Comparison of ENCODE assay signal across 22 cellular contexts in genomic region chrX:71668248-71668595, GRCh38. TPM values are rescaled to one million over a fixed set of nuclear protein-coding genes. Genes with fewer than 3 reads are reported as not detected.
DNase-seq lines count a peak whose midpoint lies in the region; ATAC-seq and TF ChIP-seq lines count a peak whose summit lies in the region.
"Had no signal": no experiment of that assay in that cellular context is flagged by ENCODE, and none has a peak within 500 bp of the region (broad histone marks: within the 10 kb centered on the region; RNA-seq: fewer than 3 reads in every experiment).

No MANE protein-coding gene starts in this region.

- no peaks in the 10 kb centered on the region for H3K9me3 Mint-ChIP-seq in activated CD8-positive, alpha-beta memory T cell treated with anti-CD3 and anti-CD28 coated beads, Interleukin-2, amount 10 ng/mL, durations not matched to agents 7 days and 5 days (ENCODE audit: low read depth)
- H3K9me3 Mint-ChIP-seq: CD8-positive, alpha-beta T cell had no signal

- peaks cover 0 to 61% (median 23%) of the 10 kb centered on the region in 11 experiments; a peak in 11 of 22 replicates for H4K20me1 ChIP-seq in BLaER1 treated with 17β-estradiol and CSF1 and Interleukin-3, amounts not matched to agents 10 nM and 100 nM

- no peak for TF ChIP-seq POLR2A in uterus (IDR thresholded peaks at IDR 0.05)

- H3K9ac ChIP-seq in BLaER1 treated with 17β-estradiol and CSF1 and Interleukin-3, amounts not matched to agents 10 nM and 100 nM = no peak overlapping the region
- H3K9ac ChIP-seq: GM23248 had no signal

- CTCF ChIA-PET in activated CD8-positive, alpha-beta memory T cell treated with anti-CD3 and anti-CD28 coated beads, Interleukin-2, amount 10 ng/mL, durations not matched to agents 7 days and 5 days (lab: Charles Lee) = interaction anchor here (1.0 kb wide), 1 partner anchor 192 kb away, joined by 3 read pairs; no protein-coding TSS in a partner anchor

- no peak overlapping the region for H3K4me3 Mint-ChIP-seq in activated CD8-positive, alpha-beta memory T cell treated with anti-CD3 and anti-CD28 coated beads, Interleukin-2, amount 10 ng/mL, durations not matched to agents 7 days and 5 days
- H3K4me3 Mint-ChIP-seq: CD4-positive, CD25-positive, alpha-beta regulatory T cell; CD8-positive, alpha-beta T cell; H9 had no signal

- peaks cover 5 to 31% (median 23%) of the 10 kb centered on the region in 10 experiments; a peak in 17 of 20 replicates for H3K4me1 ChIP-seq in BLaER1 treated with 17β-estradiol and CSF1 and Interleukin-3, amounts not matched to agents 10 nM and 100 nM
- H3K4me1 ChIP-seq in lung (ENCODE audit: control insufficient read depth in 2 of 2, insufficient read depth in 2 of 2, low read length in 2 of 2) (no peaks in the 10 kb centered on the region), uterus (no peaks in the 10 kb centered on the region)
- H3K4me1 ChIP-seq: A549, BE2C, Caco-2 had no signal

- peaks cover 0 to 19% (median 14%) of the 10 kb centered on the region in 11 experiments; a peak in 13 of 22 replicates for H3K9me3 ChIP-seq in BLaER1 treated with 17β-estradiol and CSF1 and Interleukin-3, amounts not matched to agents 10 nM and 100 nM (replicated peaks in 1 of 11)
- H3K9me3 ChIP-seq in lung (ENCODE audit: control insufficient read depth in 2 of 2, insufficient read depth in 1 of 2, low read length in 1 of 2) (peaks cover 0 to 1% of the 10 kb centered on the region in 2 donors), uterus (no peaks in the 10 kb centered on the region)
- H3K9me3 ChIP-seq: A549, BE2C, Caco-2 had no signal

- H3K27me3 ChIP-seq in BLaER1 treated with 17β-estradiol and CSF1 and Interleukin-3, amounts not matched to agents 10 nM and 100 nM = peaks cover 59 to 96% (median 76%) of the 10 kb centered on the region in 11 experiments
- H3K27me3 ChIP-seq in lung (ENCODE audit: control insufficient read depth, insufficient read depth) = no peaks in the 10 kb centered on the region
- H3K27me3 ChIP-seq in uterus = no peaks in the 10 kb centered on the region
- H3K27me3 ChIP-seq: BE2C had no signal

- peaks cover 9% of the 10 kb centered on the region for H3K27me3 Mint-ChIP-seq in activated CD8-positive, alpha-beta memory T cell treated with anti-CD3 and anti-CD28 coated beads, Interleukin-2, amount 10 ng/mL, durations not matched to agents 7 days and 5 days
- H3K27me3 Mint-ChIP-seq: CD4-positive, CD25-positive, alpha-beta regulatory T cell had no signal

- peak overlapping the region in 8 of 11 experiments; percentile 33 to 68 (median 48); a peak in 14 of 22 replicates for H3K4me2 ChIP-seq in BLaER1 treated with 17β-estradiol and CSF1 and Interleukin-3, amounts not matched to agents 10 nM and 100 nM
- H3K4me2 ChIP-seq: A549 had no signal

- 94 to 96% methylated on average over 13 to 16 of the region's 16 CpGs for WGBS in lung, 2 donors

- no peak overlapping the region for H3K27ac ChIP-seq in BLaER1 treated with 17β-estradiol and CSF1 and Interleukin-3, amounts not matched to agents 10 nM and 100 nM
- H3K27ac ChIP-seq in lung (ENCODE audit: low read depth in 1 of 2, low read length in 1 of 2) = no peak overlapping the region
- no peak overlapping the region for H3K27ac ChIP-seq in uterus
- H3K27ac ChIP-seq: A549, C4-2B, GM23248 had no signal

- H3K4me1 Mint-ChIP-seq in activated CD8-positive, alpha-beta memory T cell treated with anti-CD3 and anti-CD28 coated beads, Interleukin-2, amount 10 ng/mL, durations not matched to agents 7 days and 5 days = peaks cover 24% of the 10 kb centered on the region

- no peak overlapping the region for H3K4me3 ChIP-seq in BLaER1 treated with 17β-estradiol and CSF1 and Interleukin-3, amounts not matched to agents 10 nM and 100 nM
- H3K4me3 ChIP-seq in lung (no peak overlapping the region), uterus (no peak overlapping the region)
- H3K4me3 ChIP-seq: A549, GM12878, GM23248 had no signal

- no peaks in the 10 kb centered on the region for H3K36me3 Mint-ChIP-seq in activated CD8-positive, alpha-beta memory T cell treated with anti-CD3 and anti-CD28 coated beads, Interleukin-2, amount 10 ng/mL, durations not matched to agents 7 days and 5 days
- H3K36me3 Mint-ChIP-seq: CD4-positive, CD25-positive, alpha-beta regulatory T cell; CD8-positive, alpha-beta T cell had no signal

- peak; percentile 54 for DNase-seq in activated CD8-positive, alpha-beta memory T cell treated with anti-CD3 and anti-CD28 coated beads for 24 hours
- no peak for DNase-seq in activated CD8-positive, alpha-beta memory T cell treated with anti-CD3 and anti-CD28 coated beads, Interleukin-2, amount 10 ng/mL, durations not matched to agents 7 days and 5 days
- DNase-seq in lung (ENCODE audit: low spot score) (peak; percentile 28), T-helper 2 cell (no peak), uterus (no peak)
- DNase-seq: 8988T; ACHN; AML-193; BE2C; Caco-2; CD4-positive, CD25-positive, alpha-beta regulatory T cell; CD8-positive, alpha-beta T cell; DMS153; DND-41; GM23248; H9 had no signal

- intact Hi-C loops in uterus (cut with DNase I; ENCODE audit: low total_unique reads) = no loop called here

- no peak for ATAC-seq in activated CD8-positive, alpha-beta memory T cell treated with anti-CD3 and anti-CD28 coated beads, Interleukin-2, amount 10 ng/mL, durations not matched to agents 7 days and 5 days
- ATAC-seq in lung (ENCODE audit: insufficient read depth, low FRiP score) = no peak
- ATAC-seq: A549; CD8-positive, alpha-beta T cell; GM12878; HCT116 had no signal

- H3K27ac Mint-ChIP-seq in activated CD8-positive, alpha-beta memory T cell treated with anti-CD3 and anti-CD28 coated beads, Interleukin-2, amount 10 ng/mL, durations not matched to agents 7 days and 5 days = no peak overlapping the region
- H3K27ac Mint-ChIP-seq: CD4-positive, CD25-positive, alpha-beta regulatory T cell; CD8-positive, alpha-beta T cell; H9 had no signal

- TF ChIP-seq CTCF in lung (IDR thresholded peaks at IDR 0.05; ENCODE audit: control extremely low read depth, extremely low read depth) (no peak), uterus (IDR thresholded peaks at IDR 0.05) (no peak)

- no peaks in the 10 kb centered on the region for H3K36me3 ChIP-seq in BLaER1 treated with 17β-estradiol and CSF1 and Interleukin-3, amounts not matched to agents 10 nM and 100 nM
- H3K36me3 ChIP-seq in lung (ENCODE audit: control insufficient read depth in 2 of 2, insufficient read depth in 2 of 2, low read length in 2 of 2) = no peaks in the 10 kb centered on the region
- H3K36me3 ChIP-seq in uterus = no peaks in the 10 kb centered on the region
- H3K36me3 ChIP-seq: BE2C had no signal

RNA-seq across cellular contexts. Expression of gene CXorf49, which starts 49.9 kb away (rescaled TPM):
- total RNA-seq in activated CD8-positive, alpha-beta memory T cell treated with anti-CD3 and anti-CD28 coated beads, Interleukin-2, amount 10 ng/mL, durations not matched to agents 7 days and 5 days = not detected
- total RNA-seq in lung (not detected), uterus (not detected)
- not detected for polyA plus RNA-seq in lung
- total RNA-seq: Caco-2; CD4-positive, CD25-positive, alpha-beta regulatory T cell; CD8-positive, alpha-beta T cell; GM12878; GM23248; H1; H9 had no signal
- polyA plus RNA-seq: A549; CD4-positive, CD25-positive, alpha-beta regulatory T cell; GM12878; GM23248; H1 had no signal

RNA-seq across cellular contexts. Expression of gene CXCR3, which starts 49.9 kb away (rescaled TPM):
- total RNA-seq in activated CD8-positive, alpha-beta memory T cell treated with anti-CD3 and anti-CD28 coated beads, Interleukin-2, amount 10 ng/mL, durations not matched to agents 7 days and 5 days = 100 to 1,000 TPM in 1 of 2 experiments, 10 to 100 TPM in 1; 97.4 to 119 TPM
- under 1 TPM; 0.40 to 0.74 TPM for total RNA-seq in lung
- polyA plus RNA-seq in lung = under 1 TPM; 0.62 to 0.87 TPM
- under 1 TPM in 1 of 4 donors, not detected in 3; 0.28 TPM for total RNA-seq in uterus
- total RNA-seq: Caco-2, GM23248, H1, H9 had no signal
- polyA plus RNA-seq: A549, GM23248, H1 had no signal

Comparison
In these comparisons a context has a peak if more than half of its experiments do, and no peak if none do; other contexts are left out.
1. DNase-seq: peak in activated CD8-positive, alpha-beta memory T cell treated with anti-CD3 and anti-CD28 coated beads for 24 hours (single experiment) and lung (single experiment); none in activated CD8-positive, alpha-beta memory T cell treated with anti-CD3 and anti-CD28 coated beads, Interleukin-2, amount 10 ng/mL, durations not matched to agents 7 days and 5 days (single experiment), T-helper 2 cell (0 of 5) and uterus (0 of 2).
2. RNA of gene CXCR3, which starts 49.9 kb away (total RNA-seq): 97.4 to 119 TPM in activated CD8-positive, alpha-beta memory T cell treated with anti-CD3 and anti-CD28 coated beads, Interleukin-2, amount 10 ng/mL, durations not matched to agents 7 days and 5 days; 0.40 to 0.74 TPM in lung and 0.28 TPM in uterus; every median in the first group is over 10 times any median in the second.